ENCODE assay signal across 20 cellular contexts in genomic region chr20:38061109-38061508, GRCh38. TPM values are rescaled to one million over a fixed set of nuclear protein-coding genes. Genes with fewer than 3 reads are reported as not detected.
A peak's percentile ranks its signal among the peaks of the same experiment; 100 is the strongest.
DNase-seq lines count a peak whose midpoint lies in the region; ATAC-seq and TF ChIP-seq lines count a peak whose summit lies in the region.
"Had no signal": no experiment of that assay in that cellular context is flagged by ENCODE, and none has a peak within 500 bp of the region (broad histone marks: within the 10 kb centered on the region; RNA-seq: fewer than 3 reads in every experiment).

No MANE protein-coding gene starts in this region.

- no peaks in the 10 kb centered on the region for H3K9me2 ChIP-seq in PC-3 (replicated peaks; ENCODE audit: low read length)

- peaks cover 68% of the 10 kb centered on the region for H3K36me3 ChIP-seq in PC-3 (ENCODE audit: low read depth, low read length)
- peaks cover 81% of the 10 kb centered on the region for H3K36me3 ChIP-seq in effector memory CD4-positive, alpha-beta T cell (ENCODE audit: control insufficient read depth, insufficient read depth, low read length)

- H2AFZ ChIP-seq in PC-3 (ENCODE audit: low read length): no peak overlapping the region
- H2AFZ ChIP-seq: PC-9 had no signal

- no peaks in the 10 kb centered on the region for H3K9me3 Mint-ChIP-seq in osteocyte (ENCODE audit: unreplicated experiment)
- no peaks in the 10 kb centered on the region for H3K9me3 Mint-ChIP-seq in activated T-cell treated with anti-CD3 and anti-CD28 coated beads, Interleukin-2, amount 50 U/mL, for 24 hours
- H3K9me3 Mint-ChIP-seq: HFFc6 had no signal

- POLR2A ChIA-PET in PC-3 (lab: Charles Lee; ENCODE audit: unreplicated experiment): interaction anchor here (0.7 to 0.8 kb wide), 2 partner anchors 12 to 20 kb away, joined by 5 to 7 read pairs; no protein-coding TSS in a partner anchor

- H3K27ac ChIP-seq in PC-3 (ENCODE audit: low read length): peak overlapping the region; percentile 78
- H3K27ac ChIP-seq in effector memory CD4-positive, alpha-beta T cell (ENCODE audit: insufficient read depth, low read length, poor library complexity, severe bottlenecking): no peak overlapping the region
- H3K27ac ChIP-seq: C4-2B, PC-9, SK-N-MC had no signal

- CTCF ChIA-PET in PC-3 (lab: Charles Lee): interaction anchor here (0.5 to 1.2 kb wide), 6 partner anchors 12 to 178 kb away, joined by 3 to 6 read pairs (median 3); no protein-coding TSS in a partner anchor

- TF ChIP-seq CTCF in PC-3 (conservative IDR thresholded peaks at IDR 0.05; ENCODE audit: low read depth, low read length): no peak
- no peak for TF ChIP-seq CTCF in osteocyte (IDR thresholded peaks at IDR 0.05)
- no peak for TF ChIP-seq CTCF in GM10266 (IDR thresholded peaks at IDR 0.05; ENCODE audit: control insufficient read depth, insufficient read depth, low read depth, missing control alignments)

- H3K36me3 Mint-ChIP-seq in osteocyte (ENCODE audit: unreplicated experiment): peaks cover 30% of the 10 kb centered on the region
- peaks cover 24% of the 10 kb centered on the region for H3K36me3 Mint-ChIP-seq in activated T-cell treated with anti-CD3 and anti-CD28 coated beads, Interleukin-2, amount 50 U/mL, for 24 hours (ENCODE audit: low read depth)

- H3K27me3 Mint-ChIP-seq in osteocyte (ENCODE audit: unreplicated experiment): no peaks in the 10 kb centered on the region
- no peaks in the 10 kb centered on the region for H3K27me3 Mint-ChIP-seq in activated T-cell treated with anti-CD3 and anti-CD28 coated beads, Interleukin-2, amount 50 U/mL, for 24 hours

- H3K79me2 ChIP-seq in PC-3 (ENCODE audit: low read length): peaks cover 50% of the 10 kb centered on the region

- no TSS peak for BruUV-seq in PC-3 (replicated peaks; lab: Mats Ljungman, UMichigan)

- H3K4me1 Mint-ChIP-seq in osteocyte (ENCODE audit: unreplicated experiment): peaks cover 5% of the 10 kb centered on the region
- H3K4me1 Mint-ChIP-seq in activated T-cell treated with anti-CD3 and anti-CD28 coated beads, Interleukin-2, amount 50 U/mL, for 24 hours (ENCODE audit: low read depth): peaks cover 17% of the 10 kb centered on the region

- H3K9me3 ChIP-seq in PC-3 (ENCODE audit: low read length): no peaks in the 10 kb centered on the region
- H3K9me3 ChIP-seq in effector memory CD4-positive, alpha-beta T cell (ENCODE audit: control insufficient read depth, low read length): no peaks in the 10 kb centered on the region
- H3K9me3 ChIP-seq: A549 had no signal

- ATAC-seq in GM18511 (IDR thresholded peaks at IDR 0.05; ENCODE audit: unreplicated experiment) (peak; percentile 46), HG02981 (IDR thresholded peaks at IDR 0.05; ENCODE audit: unreplicated experiment) (peak; percentile 48), PC-3 (peak; percentile 46)
- ATAC-seq: A549 had no signal

- H3K27me3 ChIP-seq in PC-3 (ENCODE audit: low read length): no peaks in the 10 kb centered on the region
- no peaks in the 10 kb centered on the region for H3K27me3 ChIP-seq in effector memory CD4-positive, alpha-beta T cell (replicated peaks; ENCODE audit: control insufficient read depth, insufficient read depth, low read length, poor library complexity, severe bottlenecking)

- intact Hi-C loops in PC-3 (cut with micrococcal nuclease): loop anchor here (2.0 kb wide), 1 partner anchor 50 kb away; no protein-coding TSS in a partner anchor

- H3F3A ChIP-seq in PC-3 (ENCODE audit: low read length, unreplicated experiment): peaks cover 12% of the 10 kb centered on the region

- H3K4me3 Mint-ChIP-seq in osteocyte (ENCODE audit: unreplicated experiment): no peak overlapping the region
- no peak overlapping the region for H3K4me3 Mint-ChIP-seq in activated T-cell treated with anti-CD3 and anti-CD28 coated beads, Interleukin-2, amount 50 U/mL, for 24 hours
- H3K4me3 Mint-ChIP-seq: HFFc6 had no signal

- peak; percentile 84 for DNase-seq in PC-3
- DNase-seq in osteocyte (ENCODE audit: extremely low spot score, unreplicated experiment): no peak
- no peak for DNase-seq in DMS153 (lab: John Stamatoyannopoulos, UW)
- no peak for DNase-seq in GM10266 (ENCODE audit: extremely low spot score)
- DNase-seq in effector memory CD4-positive, alpha-beta T cell: no peak
- DNase-seq in activated T-cell treated with anti-CD3 and anti-CD28 coated beads, Interleukin-2, amount 50 U/mL, for 24 hours: no peak
- DNase-seq: DMS 273 treated with DMSO at 0.1 percent for 48 hours, GF-D8, HFFc6, NCI-H1417, NCI-H187 treated with DMSO at 0.1 percent for 48 hours, NCI-H2171, NCI-H446, NCI-H69, PC-9 had no signal

- peaks cover 29% of the 10 kb centered on the region for H3K4me1 ChIP-seq in PC-3 (ENCODE audit: insufficient read depth, low read length)
- H3K4me1 ChIP-seq in effector memory CD4-positive, alpha-beta T cell (ENCODE audit: control insufficient read depth, insufficient read depth, low read length, poor library complexity, severe bottlenecking): no peaks in the 10 kb centered on the region

- peak overlapping the region; percentile 31 for H3K9ac ChIP-seq in PC-3 (ENCODE audit: low read length)

- peak overlapping the region; percentile 76 for H3K27ac Mint-ChIP-seq in osteocyte (ENCODE audit: unreplicated experiment)
- no peak overlapping the region for H3K27ac Mint-ChIP-seq in activated T-cell treated with anti-CD3 and anti-CD28 coated beads, Interleukin-2, amount 50 U/mL, for 24 hours
- H3K27ac Mint-ChIP-seq: HFFc6 had no signal

- no peaks in the 10 kb centered on the region for H4K20me1 ChIP-seq in PC-3 (ENCODE audit: low read length)

- H3K4me3 ChIP-seq in PC-3 (ENCODE audit: low read length): 0 out of 2 replicates have a peak overlapping the region, but pooled peaks have one; percentile 3
- no peak overlapping the region for H3K4me3 ChIP-seq in effector memory CD4-positive, alpha-beta T cell (ENCODE audit: insufficient read depth, low read depth, low read length, poor library complexity, severe bottlenecking)
- H3K4me3 ChIP-seq: A549, PC-9, SK-N-MC had no signal

- H3K4me2 ChIP-seq in PC-3 (ENCODE audit: low read length): peak overlapping the region; percentile 66
- H3K4me2 ChIP-seq: PC-9 had no signal

RNA-seq across cellular contexts. Expression of gene RPRD1B, which starts 27.6 kb away (rescaled TPM):
- total RNA-seq in PC-3 (2014; rRNA removed): 40.1 and 43.6 TPM in 2 replicates
- total RNA-seq in osteocyte: 26.9 and 28.5 TPM in 2 replicates

RNA-seq across cellular contexts. Expression of gene TTI1, which starts 27.9 kb away (rescaled TPM):
- 21.8 and 23.2 TPM in 2 replicates for total RNA-seq in PC-3 (2014; rRNA removed)
- 16.2 and 17.9 TPM in 2 replicates for total RNA-seq in osteocyte
